Comparison of ENCODE assay signal across 1 cellular context in genomic region chr2:54015809-54016703, GRCh38.
TF ChIP-seq lines count a peak whose summit lies in the region.

No MANE protein-coding gene starts in this region.

TF ChIP-seq in WTC11, 78 proteins besides CTCF, POLR2A, EP300 and RAD21 (continued from another document):
- TF ChIP-seq, protein P1, sequence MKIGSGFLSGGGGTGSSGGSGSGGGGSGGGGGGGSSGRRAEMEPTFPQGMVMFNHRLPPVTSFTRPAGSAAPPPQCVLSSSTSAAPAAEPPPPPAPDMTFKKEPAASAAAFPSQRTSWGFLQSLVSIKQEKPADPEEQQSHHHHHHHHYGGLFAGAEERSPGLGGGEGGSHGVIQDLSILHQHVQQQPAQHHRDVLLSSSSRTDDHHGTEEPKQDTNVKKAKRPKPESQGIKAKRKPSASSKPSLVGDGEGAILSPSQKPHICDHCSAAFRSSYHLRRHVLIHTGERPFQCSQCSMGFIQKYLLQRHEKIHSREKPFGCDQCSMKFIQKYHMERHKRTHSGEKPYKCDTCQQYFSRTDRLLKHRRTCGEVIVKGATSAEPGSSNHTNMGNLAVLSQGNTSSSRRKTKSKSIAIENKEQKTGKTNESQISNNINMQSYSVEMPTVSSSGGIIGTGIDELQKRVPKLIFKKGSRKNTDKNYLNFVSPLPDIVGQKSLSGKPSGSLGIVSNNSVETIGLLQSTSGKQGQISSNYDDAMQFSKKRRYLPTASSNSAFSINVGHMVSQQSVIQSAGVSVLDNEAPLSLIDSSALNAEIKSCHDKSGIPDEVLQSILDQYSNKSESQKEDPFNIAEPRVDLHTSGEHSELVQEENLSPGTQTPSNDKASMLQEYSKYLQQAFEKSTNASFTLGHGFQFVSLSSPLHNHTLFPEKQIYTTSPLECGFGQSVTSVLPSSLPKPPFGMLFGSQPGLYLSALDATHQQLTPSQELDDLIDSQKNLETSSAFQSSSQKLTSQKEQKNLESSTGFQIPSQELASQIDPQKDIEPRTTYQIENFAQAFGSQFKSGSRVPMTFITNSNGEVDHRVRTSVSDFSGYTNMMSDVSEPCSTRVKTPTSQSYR (CRISPR knock-in tag; IDR thresholded peaks at IDR 0.05) = no peak
